Comparison of ENCODE assay signal across 1 cellular context in the genomic region with DNA sequence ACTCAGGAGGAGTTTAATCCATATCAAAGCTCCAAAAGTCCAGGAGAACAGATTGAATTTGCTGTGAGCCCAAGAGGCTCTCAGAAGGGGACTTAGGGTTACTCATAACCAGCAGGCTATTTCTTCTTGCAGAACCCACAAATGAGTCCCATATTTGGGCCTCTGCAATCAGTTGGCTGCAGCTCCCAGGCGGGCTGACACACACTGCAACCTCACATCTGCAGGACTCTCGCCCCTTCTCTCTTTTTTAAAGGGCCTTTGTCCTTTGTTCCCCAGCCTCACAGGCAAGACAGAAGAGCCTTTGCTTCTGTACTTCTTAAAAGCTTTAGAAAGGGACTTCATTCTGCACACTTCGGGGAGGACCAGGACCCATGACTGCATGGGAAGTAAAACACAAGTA.
TF ChIP-seq lines count a peak whose summit lies in the region.

No MANE protein-coding gene starts in this region.

TF ChIP-seq in GM12878, 131 proteins besides CTCF, POLR2A, EP300 and RAD21 (continued from another document):
- TF ChIP-seq, protein P1, sequence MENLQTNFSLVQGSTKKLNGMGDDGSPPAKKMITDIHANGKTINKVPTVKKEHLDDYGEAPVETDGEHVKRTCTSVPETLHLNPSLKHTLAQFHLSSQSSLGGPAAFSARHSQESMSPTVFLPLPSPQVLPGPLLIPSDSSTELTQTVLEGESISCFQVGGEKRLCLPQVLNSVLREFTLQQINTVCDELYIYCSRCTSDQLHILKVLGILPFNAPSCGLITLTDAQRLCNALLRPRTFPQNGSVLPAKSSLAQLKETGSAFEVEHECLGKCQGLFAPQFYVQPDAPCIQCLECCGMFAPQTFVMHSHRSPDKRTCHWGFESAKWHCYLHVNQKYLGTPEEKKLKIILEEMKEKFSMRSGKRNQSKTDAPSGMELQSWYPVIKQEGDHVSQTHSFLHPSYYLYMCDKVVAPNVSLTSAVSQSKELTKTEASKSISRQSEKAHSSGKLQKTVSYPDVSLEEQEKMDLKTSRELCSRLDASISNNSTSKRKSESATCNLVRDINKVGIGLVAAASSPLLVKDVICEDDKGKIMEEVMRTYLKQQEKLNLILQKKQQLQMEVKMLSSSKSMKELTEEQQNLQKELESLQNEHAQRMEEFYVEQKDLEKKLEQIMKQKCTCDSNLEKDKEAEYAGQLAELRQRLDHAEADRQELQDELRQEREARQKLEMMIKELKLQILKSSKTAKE (IDR thresholded peaks at IDR 0.05; ENCODE audit: low read depth, poor library complexity, severe bottlenecking), result no peak
- no peak for TF ChIP-seq ATF7 (IDR thresholded peaks at IDR 0.05; ENCODE audit: low read depth)
- 0 out of 2 replicates have a peak, but pooled peaks have one; percentile 42 for TF ChIP-seq MEF2A (IDR thresholded peaks at IDR 0.05; ENCODE audit: insufficient read depth, low read depth, low read length)
- peak; percentile 63 to 95 for TF ChIP-seq SRF (IDR thresholded peaks at IDR 0.05; ENCODE audit: low read depth in 2 of 2, low read length in 2 of 2)
- TF ChIP-seq, protein P2, sequence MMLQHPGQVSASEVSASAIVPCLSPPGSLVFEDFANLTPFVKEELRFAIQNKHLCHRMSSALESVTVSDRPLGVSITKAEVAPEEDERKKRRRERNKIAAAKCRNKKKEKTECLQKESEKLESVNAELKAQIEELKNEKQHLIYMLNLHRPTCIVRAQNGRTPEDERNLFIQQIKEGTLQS (IDR thresholded peaks at IDR 0.05; ENCODE audit: borderline replicate concordance, extremely low read depth, low read depth, low read length), result no peak
- TF ChIP-seq TCF7 (IDR thresholded peaks at IDR 0.05; ENCODE audit: borderline replicate concordance), result no peak
- no peak for TF ChIP-seq SMARCA5 (IDR thresholded peaks at IDR 0.05)
- TF ChIP-seq SREBF2 (IDR thresholded peaks at IDR 0.05; ENCODE audit: low read length), result no peak
- TF ChIP-seq IKZF1 (conservative IDR thresholded peaks at IDR 0.05), result no peak
- TF ChIP-seq NFIC (IDR thresholded peaks at IDR 0.05; ENCODE audit: low read depth, low read length), result 0 out of 2 replicates have a peak, but pooled peaks have one; percentile 49
- TF ChIP-seq CBX3 (IDR thresholded peaks at IDR 0.05; ENCODE audit: borderline replicate concordance, low read depth), result no peak
- TF ChIP-seq, protein P3, sequence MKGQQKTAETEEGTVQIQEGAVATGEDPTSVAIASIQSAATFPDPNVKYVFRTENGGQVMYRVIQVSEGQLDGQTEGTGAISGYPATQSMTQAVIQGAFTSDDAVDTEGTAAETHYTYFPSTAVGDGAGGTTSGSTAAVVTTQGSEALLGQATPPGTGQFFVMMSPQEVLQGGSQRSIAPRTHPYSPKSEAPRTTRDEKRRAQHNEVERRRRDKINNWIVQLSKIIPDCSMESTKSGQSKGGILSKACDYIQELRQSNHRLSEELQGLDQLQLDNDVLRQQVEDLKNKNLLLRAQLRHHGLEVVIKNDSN (IDR thresholded peaks at IDR 0.05; ENCODE audit: borderline replicate concordance, extremely low read length, insufficient read depth, low read depth, low read length), result no peak
- peak; percentile 26; the same call in 1 of the 2 replicates for TF ChIP-seq BCL11A (IDR thresholded peaks at IDR 0.05; ENCODE audit: low read depth, low read length)
- TF ChIP-seq POLR2AphosphoS5 (IDR thresholded peaks at IDR 0.05; ENCODE audit: low read length), result 0 out of 2 replicates have a peak, but pooled peaks have one; percentile 39
- TF ChIP-seq, protein P4, sequence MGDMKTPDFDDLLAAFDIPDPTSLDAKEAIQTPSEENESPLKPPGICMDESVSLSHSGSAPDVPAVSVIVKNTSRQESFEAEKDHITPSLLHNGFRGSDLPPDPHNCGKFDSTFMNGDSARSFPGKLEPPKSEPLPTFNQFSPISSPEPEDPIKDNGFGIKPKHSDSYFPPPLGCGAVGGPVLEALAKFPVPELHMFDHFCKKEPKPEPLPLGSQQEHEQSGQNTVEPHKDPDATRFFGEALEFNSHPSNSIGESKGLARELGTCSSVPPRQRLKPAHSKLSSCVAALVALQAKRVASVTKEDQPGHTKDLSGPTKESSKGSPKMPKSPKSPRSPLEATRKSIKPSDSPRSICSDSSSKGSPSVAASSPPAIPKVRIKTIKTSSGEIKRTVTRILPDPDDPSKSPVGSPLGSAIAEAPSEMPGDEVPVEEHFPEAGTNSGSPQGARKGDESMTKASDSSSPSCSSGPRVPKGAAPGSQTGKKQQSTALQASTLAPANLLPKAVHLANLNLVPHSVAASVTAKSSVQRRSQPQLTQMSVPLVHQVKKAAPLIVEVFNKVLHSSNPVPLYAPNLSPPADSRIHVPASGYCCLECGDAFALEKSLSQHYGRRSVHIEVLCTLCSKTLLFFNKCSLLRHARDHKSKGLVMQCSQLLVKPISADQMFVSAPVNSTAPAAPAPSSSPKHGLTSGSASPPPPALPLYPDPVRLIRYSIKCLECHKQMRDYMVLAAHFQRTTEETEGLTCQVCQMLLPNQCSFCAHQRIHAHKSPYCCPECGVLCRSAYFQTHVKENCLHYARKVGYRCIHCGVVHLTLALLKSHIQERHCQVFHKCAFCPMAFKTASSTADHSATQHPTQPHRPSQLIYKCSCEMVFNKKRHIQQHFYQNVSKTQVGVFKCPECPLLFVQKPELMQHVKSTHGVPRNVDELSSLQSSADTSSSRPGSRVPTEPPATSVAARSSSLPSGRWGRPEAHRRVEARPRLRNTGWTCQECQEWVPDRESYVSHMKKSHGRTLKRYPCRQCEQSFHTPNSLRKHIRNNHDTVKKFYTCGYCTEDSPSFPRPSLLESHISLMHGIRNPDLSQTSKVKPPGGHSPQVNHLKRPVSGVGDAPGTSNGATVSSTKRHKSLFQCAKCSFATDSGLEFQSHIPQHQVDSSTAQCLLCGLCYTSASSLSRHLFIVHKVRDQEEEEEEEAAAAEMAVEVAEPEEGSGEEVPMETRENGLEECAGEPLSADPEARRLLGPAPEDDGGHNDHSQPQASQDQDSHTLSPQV (IDR thresholded peaks at IDR 0.05), result no peak
- TF ChIP-seq, protein P5, sequence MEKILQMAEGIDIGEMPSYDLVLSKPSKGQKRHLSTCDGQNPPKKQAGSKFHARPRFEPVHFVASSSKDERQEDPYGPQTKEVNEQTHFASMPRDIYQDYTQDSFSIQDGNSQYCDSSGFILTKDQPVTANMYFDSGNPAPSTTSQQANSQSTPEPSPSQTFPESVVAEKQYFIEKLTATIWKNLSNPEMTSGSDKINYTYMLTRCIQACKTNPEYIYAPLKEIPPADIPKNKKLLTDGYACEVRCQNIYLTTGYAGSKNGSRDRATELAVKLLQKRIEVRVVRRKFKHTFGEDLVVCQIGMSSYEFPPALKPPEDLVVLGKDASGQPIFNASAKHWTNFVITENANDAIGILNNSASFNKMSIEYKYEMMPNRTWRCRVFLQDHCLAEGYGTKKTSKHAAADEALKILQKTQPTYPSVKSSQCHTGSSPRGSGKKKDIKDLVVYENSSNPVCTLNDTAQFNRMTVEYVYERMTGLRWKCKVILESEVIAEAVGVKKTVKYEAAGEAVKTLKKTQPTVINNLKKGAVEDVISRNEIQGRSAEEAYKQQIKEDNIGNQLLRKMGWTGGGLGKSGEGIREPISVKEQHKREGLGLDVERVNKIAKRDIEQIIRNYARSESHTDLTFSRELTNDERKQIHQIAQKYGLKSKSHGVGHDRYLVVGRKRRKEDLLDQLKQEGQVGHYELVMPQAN (conservative IDR thresholded peaks at IDR 0.05), result no peak
- 0 out of 2 replicates have a peak, but pooled peaks have one; percentile 32 for TF ChIP-seq EED (IDR thresholded peaks at IDR 0.05; ENCODE audit: low read depth)
TF ChIP-seq in GM12878: peak in this region for 12.
